7 cellular contexts compared by ENCODE assay signal in the genomic region with DNA sequence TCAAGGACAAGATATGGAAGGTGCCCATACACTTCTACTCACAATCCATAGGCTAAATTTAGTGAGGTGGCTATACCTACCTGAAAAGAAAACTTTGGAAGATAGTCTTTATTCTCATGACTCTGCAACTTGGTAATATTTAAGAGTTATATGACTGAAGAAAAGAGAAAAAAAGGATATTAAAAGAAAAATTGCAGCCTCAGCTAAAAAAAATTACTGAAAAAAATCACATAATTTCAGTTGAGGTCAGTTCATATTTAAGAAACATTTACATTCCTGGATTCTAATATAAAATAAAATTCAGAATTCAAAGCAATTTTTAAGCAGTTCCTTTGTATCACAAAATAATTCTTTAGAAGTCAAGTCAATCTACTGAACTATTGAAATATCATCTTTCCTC.
"Had no signal": no experiment of that assay in that cellular context is flagged by ENCODE, and none has a peak within 500 bp of the region (broad histone marks: within the 10 kb centered on the region; RNA-seq: fewer than 3 reads in every experiment).

No MANE protein-coding gene starts in this region.

- H3K27ac ChIP-seq: GM23248, KMS-11 had no signal

- H3K9ac ChIP-seq: GM23248, KMS-11 had no signal

- FAIRE-seq: H54 had no signal

- H3K4me2 ChIP-seq: KMS-11 had no signal

- H2AFZ ChIP-seq: GM23248 had no signal

- DNase-seq: GM23248, GOT3, H9, HCEC 1CT, KBM-7 had no signal

- H3K4me3 ChIP-seq: GM23248 had no signal
